Comparison of ENCODE assay signal across 9 cellular contexts in the genomic region with DNA sequence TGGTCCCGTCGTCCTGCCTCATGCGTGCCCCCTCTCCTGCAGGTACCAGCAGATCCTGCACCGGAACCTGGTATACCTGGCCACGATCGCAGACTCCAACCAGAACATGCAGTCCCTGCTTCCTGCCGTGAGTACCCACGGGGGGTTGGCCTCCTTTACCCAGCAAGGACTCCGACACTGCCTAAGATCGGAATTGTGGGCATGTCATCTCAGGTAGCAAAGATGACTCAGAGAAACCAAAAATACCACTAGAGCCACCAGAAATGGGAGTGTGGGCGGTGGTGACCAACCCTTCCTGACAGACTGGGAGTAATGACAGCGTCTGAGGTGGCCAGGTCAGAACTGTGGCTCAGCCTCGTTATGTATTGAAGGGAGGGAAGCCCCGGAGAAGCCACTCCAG. TPM values are rescaled to one million over a fixed set of nuclear protein-coding genes. Genes with fewer than 3 reads are reported as not detected.
DNase-seq lines count a peak whose midpoint lies in the region; ATAC-seq and TF ChIP-seq lines count a peak whose summit lies in the region.
"Had no signal": no experiment of that assay in that cellular context is flagged by ENCODE, and none has a peak within 500 bp of the region (broad histone marks: within the 10 kb centered on the region; RNA-seq: fewer than 3 reads in every experiment).

No MANE protein-coding gene starts in this region.

- no peak overlapping the region for H3K4me3 Mint-ChIP-seq in activated CD4-positive, alpha-beta T cell treated with anti-CD3 and anti-CD28 coated beads, Interleukin-2, amount 10 ng/mL, durations not matched to agents 7 days and 5 days

- no peak overlapping the region for H3K27ac Mint-ChIP-seq in activated CD4-positive, alpha-beta T cell treated with anti-CD3 and anti-CD28 coated beads, Interleukin-2, amount 10 ng/mL, durations not matched to agents 7 days and 5 days

- CTCF ChIA-PET in activated CD4-positive, alpha-beta T cell treated with anti-CD3 and anti-CD28 coated beads, Interleukin-2, amount 10 ng/mL, durations not matched to agents 7 days and 5 days (lab: Charles Lee) = no interaction called here

- TF ChIP-seq CTCF in foreskin keratinocyte (conservative IDR thresholded peaks at IDR 0.05) = no peak

- no peaks in the 10 kb centered on the region for H3K27me3 ChIP-seq in foreskin keratinocyte

- peaks cover 8% of the 10 kb centered on the region for H3K36me3 Mint-ChIP-seq in activated CD4-positive, alpha-beta T cell treated with anti-CD3 and anti-CD28 coated beads, Interleukin-2, amount 10 ng/mL, durations not matched to agents 7 days and 5 days (ENCODE audit: low read depth)

- H3K27me3 Mint-ChIP-seq in activated CD4-positive, alpha-beta T cell treated with anti-CD3 and anti-CD28 coated beads, Interleukin-2, amount 10 ng/mL, durations not matched to agents 7 days and 5 days = no peaks in the 10 kb centered on the region

- peaks cover 14% of the 10 kb centered on the region for H3K4me1 ChIP-seq in foreskin keratinocyte

- ATAC-seq in foreskin keratinocyte (peak; percentile 74), GM19324 (IDR thresholded peaks at IDR 0.05; ENCODE audit: low FRiP score, unreplicated experiment) (no peak)
- ATAC-seq in stimulated activated naive CD8-positive, alpha-beta T cell treated with anti-CD3 and anti-CD28 coated beads, Interleukin-15, Interleukin-2, amounts not matched to agents 100 U/mL and 50 U/mL, for 24 hours = peak; percentile 83

- H3K4me1 Mint-ChIP-seq in activated CD4-positive, alpha-beta T cell treated with anti-CD3 and anti-CD28 coated beads, Interleukin-2, amount 10 ng/mL, durations not matched to agents 7 days and 5 days = peaks cover 10% of the 10 kb centered on the region

- no peaks in the 10 kb centered on the region for H3K9me3 Mint-ChIP-seq in activated CD4-positive, alpha-beta T cell treated with anti-CD3 and anti-CD28 coated beads, Interleukin-2, amount 10 ng/mL, durations not matched to agents 7 days and 5 days

- DNase-seq in activated gamma-delta T cell treated with Interleukin-2 at 50 U/mL for 16 hours (peak; percentile 14), activated gamma-delta T cell (lab: John Stamatoyannopoulos, UW) (no peak), foreskin keratinocyte (peak; percentile 87 to 88), DMS79 (lab: John Stamatoyannopoulos, UW) (no peak), DMS153 (lab: John Stamatoyannopoulos, UW) (no peak)
- DNase-seq in activated CD4-positive, alpha-beta T cell treated with anti-CD3 and anti-CD28 coated beads, Interleukin-2, amount 10 ng/mL, durations not matched to agents 7 days and 5 days = peak; percentile 36
- peak; percentile 79 for DNase-seq in stimulated activated naive CD8-positive, alpha-beta T cell treated with anti-CD3 and anti-CD28 coated beads, Interleukin-15, Interleukin-2, amounts not matched to agents 100 U/mL and 50 U/mL, for 24 hours
- DNase-seq: NCI-H1436 had no signal

- no peak overlapping the region for H3K27ac ChIP-seq in foreskin keratinocyte

- POLR2A ChIA-PET in activated CD4-positive, alpha-beta T cell treated with anti-CD3 and anti-CD28 coated beads, Interleukin-2, amount 10 ng/mL, durations not matched to agents 7 days and 5 days (lab: Charles Lee) = no interaction called here

RNA-seq across cellular contexts. Expression of a gene that starts 16.3 kb away (rescaled TPM):
- 10 to 100 TPM; 17.3 to 19.7 TPM for total RNA-seq in activated CD4-positive, alpha-beta T cell treated with anti-CD3 and anti-CD28 coated beads, Interleukin-2, amount 10 ng/mL, durations not matched to agents 7 days and 5 days
- 7.7 and 8.1 TPM in 2 replicates for total RNA-seq in foreskin keratinocyte
- 3.1 and 3.6 TPM in 2 replicates for polyA plus RNA-seq in foreskin keratinocyte

RNA-seq across cellular contexts. Expression of a gene that starts 16.6 kb away (rescaled TPM):
- total RNA-seq in activated CD4-positive, alpha-beta T cell treated with anti-CD3 and anti-CD28 coated beads, Interleukin-2, amount 10 ng/mL, durations not matched to agents 7 days and 5 days = 100 to 1,000 TPM; 250 to 306 TPM
- 365 and 371 TPM in 2 replicates for total RNA-seq in foreskin keratinocyte
- polyA plus RNA-seq in foreskin keratinocyte = 474 and 475 TPM in 2 replicates

RNA-seq across cellular contexts. Expression of a gene that starts 23.0 kb away (rescaled TPM):
- total RNA-seq in activated CD4-positive, alpha-beta T cell treated with anti-CD3 and anti-CD28 coated beads, Interleukin-2, amount 10 ng/mL, durations not matched to agents 7 days and 5 days = 10 to 100 TPM; 33.6 to 37.3 TPM
- total RNA-seq in foreskin keratinocyte = 29.3 and 35.0 TPM in 2 replicates
- polyA plus RNA-seq in foreskin keratinocyte = 35.1 and 46.1 TPM in 2 replicates

RNA-seq across cellular contexts. Expression of a gene that starts 37.6 kb away (rescaled TPM):
- 10 to 100 TPM; 42.6 to 47.1 TPM for total RNA-seq in activated CD4-positive, alpha-beta T cell treated with anti-CD3 and anti-CD28 coated beads, Interleukin-2, amount 10 ng/mL, durations not matched to agents 7 days and 5 days
- 24.6 and 24.8 TPM in 2 replicates for total RNA-seq in foreskin keratinocyte
- 17.5 and 18.1 TPM in 2 replicates for polyA plus RNA-seq in foreskin keratinocyte

Comparison
In these comparisons a context has a peak if more than half of its experiments do, and no peak if none do; other contexts are left out.
1. DNase-seq: peak in activated gamma-delta T cell treated with Interleukin-2 at 50 U/mL for 16 hours (single experiment), activated CD4-positive, alpha-beta T cell treated with anti-CD3 and anti-CD28 coated beads, Interleukin-2, amount 10 ng/mL, durations not matched to agents 7 days and 5 days (single experiment), foreskin keratinocyte (2 of 2) and stimulated activated naive CD8-positive, alpha-beta T cell treated with anti-CD3 and anti-CD28 coated beads, Interleukin-15, Interleukin-2, amounts not matched to agents 100 U/mL and 50 U/mL, for 24 hours (single experiment); none in activated gamma-delta T cell (single experiment), DMS79 (single experiment) and DMS153 (single experiment).